In genomic region chr7:90518630-90519029, GRCh38 we compare ENCODE assay signal across 25 cellular contexts. TPM values are rescaled to one million over a fixed set of nuclear protein-coding genes. Genes with fewer than 3 reads are reported as not detected.
"Had no signal": no experiment of that assay in that cellular context is flagged by ENCODE, and none has a peak within 500 bp of the region (broad histone marks: within the 10 kb centered on the region; RNA-seq: fewer than 3 reads in every experiment).

No MANE protein-coding gene starts in this region.

- H3K27ac ChIP-seq: RWPE1 had no signal

- ATAC-seq: HepG2, Panc1 had no signal

- H3K36me3 ChIP-seq: MG63 had no signal

- H3K4me3 ChIP-seq: MG63 had no signal

- DNase-seq: IMR-90, Karpas-422, KG1, MG63, NCI-H1092, NCI-H1105 treated with DMSO at 0.1 percent for 48 hours, NCI-H1417 treated with DMSO at 0.1 percent for 48 hours, NCI-H146, NCI-H1694 treated with DMSO at 0.1 percent for 48 hours, NCI-H2029, NCI-H2081 treated with DMSO at 0.1 percent for 48 hours, NCI-H226, NCI-H446, NCI-H510A, NCI-H524 treated with DMSO at 0.1 percent for 48 hours, NCI-H69, NCI-H774, SHP77, SK-N-SH, SW 1271 had no signal

- H3K9me2 ChIP-seq: SK-N-SH had no signal

- H3K9me3 ChIP-seq: MG63, SK-N-SH had no signal

- H3K27me3 ChIP-seq: MG63 had no signal

- H3K4me2 ChIP-seq: SK-N-SH had no signal

- H3K9ac ChIP-seq: SK-N-SH had no signal

RNA-seq across cellular contexts. Expression of gene PTTG1IP2, which starts 49.2 kb away (rescaled TPM):
- total RNA-seq: HepG2, HT1080, IMR-90, SK-MEL-5 had no signal
- polyA plus RNA-seq: HepG2, IMR-90, SK-N-SH had no signal
